Comparison of ENCODE assay signal across 1 cellular context in genomic region chr20:31514154-31515071, GRCh38.
TF ChIP-seq lines count a peak whose summit lies in the region.

Gene HM13, plus strand, starts transcription at chr20:31514442. Its CDS starts 110 bp downstream, at chr20:31514552.

TF ChIP-seq in HepG2, 621 proteins besides CTCF, POLR2A, EP300 and RAD21 (continued from another document and continues in another):
- peak; percentile 100 for TF ChIP-seq ARID4A (CRISPR knock-in tag; IDR thresholded peaks at IDR 0.05; ENCODE audit: borderline replicate concordance)
- peak; percentile 55; the same call in 1 of the 2 replicates for TF ChIP-seq ELF3 (CRISPR knock-in tag; IDR thresholded peaks at IDR 0.05)
- peak; percentile 87 for TF ChIP-seq MED1 (CRISPR knock-in tag; IDR thresholded peaks at IDR 0.05)
- no peak for TF ChIP-seq ZNF337 (CRISPR knock-in tag; IDR thresholded peaks at IDR 0.05; ENCODE audit: borderline replicate concordance, low read depth)
- peak; percentile 99 for TF ChIP-seq ZFX (CRISPR knock-in tag; IDR thresholded peaks at IDR 0.05; ENCODE audit: low read depth)
- TF ChIP-seq NONO (IDR thresholded peaks at IDR 0.05) = no peak
- TF ChIP-seq NONO (CRISPR knock-in tag; conservative IDR thresholded peaks at IDR 0.05) = peak; percentile 87; the same call in 1 of the 2 replicates
- TF ChIP-seq POGZ (CRISPR knock-in tag; IDR thresholded peaks at IDR 0.05) = peak; percentile 81
- TF ChIP-seq STAG1 (CRISPR knock-in tag; IDR thresholded peaks at IDR 0.05) = no peak; the same call in 1 of the 2 replicates
- TF ChIP-seq POLR2AphosphoS2 (IDR thresholded peaks at IDR 0.05; ENCODE audit: low read depth, low read length) = no peak
- TF ChIP-seq SP140L (CRISPR knock-in tag; IDR thresholded peaks at IDR 0.05; ENCODE audit: borderline replicate concordance) = peak; percentile 14; the same call in 1 of the 2 replicates
- TF ChIP-seq NR3C1 (CRISPR knock-in tag; IDR thresholded peaks at IDR 0.05) = no peak
- peak; percentile 85 for TF ChIP-seq ZMYM4 (CRISPR knock-in tag; IDR thresholded peaks at IDR 0.05)
- peak; percentile 78; the same call in 1 of the 2 replicates for TF ChIP-seq ZHX2 (IDR thresholded peaks at IDR 0.05; ENCODE audit: low read depth)
- 0 out of 2 replicates have a peak, but pooled peaks have one; percentile 47 for TF ChIP-seq ZHX2 (CRISPR knock-in tag; IDR thresholded peaks at IDR 0.05; ENCODE audit: borderline replicate concordance)
- peak; percentile 97; the same call in 1 of the 2 replicates for TF ChIP-seq KAT7 (CRISPR knock-in tag; IDR thresholded peaks at IDR 0.05; ENCODE audit: borderline replicate concordance)
- peak; percentile 98 for TF ChIP-seq ZNF546 (CRISPR knock-in tag; conservative IDR thresholded peaks at IDR 0.05)
- TF ChIP-seq ZNF816 (CRISPR knock-in tag; IDR thresholded peaks at IDR 0.05; ENCODE audit: borderline replicate concordance) = no peak
- TF ChIP-seq ZNF615 (CRISPR knock-in tag; IDR thresholded peaks at IDR 0.05; ENCODE audit: borderline replicate concordance) = peak; percentile 95; the same call in 1 of the 2 replicates
- peak; percentile 82 for TF ChIP-seq FOXK2 (IDR thresholded peaks at IDR 0.05)
- TF ChIP-seq ZNF44 (CRISPR knock-in tag; IDR thresholded peaks at IDR 0.05) = 0 out of 2 replicates have a peak, but pooled peaks have one; percentile 39
- no peak for TF ChIP-seq DMTF1 (CRISPR knock-in tag; IDR thresholded peaks at IDR 0.05)
- TF ChIP-seq PHF5A (CRISPR knock-in tag; IDR thresholded peaks at IDR 0.05; ENCODE audit: low read depth, unreplicated experiment) = peak; percentile 6
- TF ChIP-seq HMGA1 (CRISPR knock-in tag; conservative IDR thresholded peaks at IDR 0.05) = no peak
- no peak for TF ChIP-seq TCF7L2 (IDR thresholded peaks at IDR 0.05; ENCODE audit: low read depth, low read length)
- TF ChIP-seq ZNF556 (CRISPR knock-in tag; IDR thresholded peaks at IDR 0.05; ENCODE audit: borderline replicate concordance) = peak; percentile 98
- peak; percentile 46; the same call in 1 of the 2 replicates for TF ChIP-seq SMAD3 (CRISPR knock-in tag; IDR thresholded peaks at IDR 0.05)
- peak; percentile 70; the same call in 1 of the 2 replicates for TF ChIP-seq SP2 (CRISPR knock-in tag; IDR thresholded peaks at IDR 0.05)
- peak; percentile 11; the same call in 1 of the 2 replicates for TF ChIP-seq ZKSCAN1 (IDR thresholded peaks at IDR 0.05; ENCODE audit: low read length)
- TF ChIP-seq GLMP (CRISPR knock-in tag; IDR thresholded peaks at IDR 0.05; ENCODE audit: borderline replicate concordance) = no peak
- TF ChIP-seq ZNF781 (CRISPR knock-in tag; IDR thresholded peaks at IDR 0.05; ENCODE audit: borderline replicate concordance, not compliant biosample characterization) = peak; percentile 98
- peak; percentile 41 for TF ChIP-seq MED8 (CRISPR knock-in tag; IDR thresholded peaks at IDR 0.05; ENCODE audit: insufficient replicate concordance)
- TF ChIP-seq ZBTB46 (CRISPR knock-in tag; IDR thresholded peaks at IDR 0.05; ENCODE audit: borderline replicate concordance) = 0 out of 2 replicates have a peak, but pooled peaks have one; percentile 83
- 0 out of 2 replicates have a peak, but pooled peaks have one; percentile 20 for TF ChIP-seq ZSCAN25 (CRISPR knock-in tag; IDR thresholded peaks at IDR 0.05)
- no peak for TF ChIP-seq ATRX (CRISPR knock-in tag; IDR thresholded peaks at IDR 0.05; ENCODE audit: borderline replicate concordance)
- no peak for TF ChIP-seq PLSCR1 (CRISPR knock-in tag; IDR thresholded peaks at IDR 0.05; ENCODE audit: borderline replicate concordance)
- TF ChIP-seq HOXA5 (CRISPR knock-in tag; IDR thresholded peaks at IDR 0.05) = peak; percentile 97
- peak; percentile 92 for TF ChIP-seq FOXO1 (CRISPR knock-in tag; IDR thresholded peaks at IDR 0.05)
- TF ChIP-seq CENPX (CRISPR knock-in tag; IDR thresholded peaks at IDR 0.05) = no peak
- TF ChIP-seq ZNF12 (CRISPR knock-in tag; IDR thresholded peaks at IDR 0.05) = peak; percentile 25; the same call in 1 of the 2 replicates
- no peak for TF ChIP-seq SNRNP70 (IDR thresholded peaks at IDR 0.05; ENCODE audit: low read depth, low read length)
- no peak; the same call in 1 of the 2 replicates for TF ChIP-seq HMGXB3 (CRISPR knock-in tag; IDR thresholded peaks at IDR 0.05; ENCODE audit: borderline replicate concordance)
- peak; percentile 81 for TF ChIP-seq FOXA3 (CRISPR knock-in tag; IDR thresholded peaks at IDR 0.05)
